ENCODE assay signal across 9 cellular contexts in genomic region chr1:12472798-12473551, GRCh38.
A peak's percentile ranks its signal among the peaks of the same experiment; 100 is the strongest.
DNase-seq lines count a peak whose midpoint lies in the region; ATAC-seq and TF ChIP-seq lines count a peak whose summit lies in the region.
"Had no signal": no experiment of that assay in that cellular context is flagged by ENCODE, and none has a peak within 500 bp of the region (broad histone marks: within the 10 kb centered on the region; RNA-seq: fewer than 3 reads in every experiment).

No MANE protein-coding gene starts in this region.

- H3K36me3 ChIP-seq in left ventricle myocardium inferior = no peaks in the 10 kb centered on the region
- H3K36me3 ChIP-seq: pancreas had no signal

- peak overlapping the region; percentile 89 for H3K27ac ChIP-seq in left ventricle myocardium inferior (replicated peaks)

- no peaks in the 10 kb centered on the region for H3K9me3 ChIP-seq in left ventricle myocardium inferior (replicated peaks)
- H3K9me3 ChIP-seq: pancreas had no signal

- intact Hi-C loops in left ventricle myocardium inferior (cut with micrococcal nuclease) = no loop called here

- no peaks in the 10 kb centered on the region for H3K27me3 ChIP-seq in left ventricle myocardium inferior (ENCODE audit: low read depth)
- H3K27me3 ChIP-seq: pancreas had no signal

- ATAC-seq in GM21619 (IDR thresholded peaks at IDR 0.05; ENCODE audit: unreplicated experiment) (peak; percentile 56), GM18861 (IDR thresholded peaks at IDR 0.05; ENCODE audit: unreplicated experiment) (no peak)
- ATAC-seq: pancreas had no signal

- TF ChIP-seq CTCF in left ventricle myocardium inferior (IDR thresholded peaks at IDR 0.05; ENCODE audit: borderline replicate concordance) = no peak

- DNase-seq in activated CD8-positive, alpha-beta memory T cell treated with anti-CD3 and anti-CD28 coated beads for 4 hours (ENCODE audit: low read depth in 2 of 2) = peak; percentile 50 to 77
- DNase-seq in left ventricle myocardium inferior (no peak), cerebellar cortex (ENCODE audit: low spot score) (no peak), occipital lobe (lab: John Stamatoyannopoulos, UW) (no peak), iPS-NIHi7 (ENCODE audit: extremely low spot score) (no peak)
- DNase-seq in stimulated activated CD8-positive, alpha-beta memory T cell treated with anti-CD3 and anti-CD28 coated beads, Interleukin-15, amount 100 ng/mL, for 4 hours (ENCODE audit: low read depth in 2 of 2) = peak; percentile 63 to 77
- DNase-seq: pancreas had no signal

- H3K4me3 ChIP-seq in left ventricle myocardium inferior = no peak overlapping the region
- H3K4me3 ChIP-seq: pancreas had no signal

- H3K4me1 ChIP-seq in left ventricle myocardium inferior = peaks cover 88% of the 10 kb centered on the region

Comparison
In these comparisons a context has a peak if more than half of its experiments do, and no peak if none do; other contexts are left out.
1. DNase-seq: peak in activated CD8-positive, alpha-beta memory T cell treated with anti-CD3 and anti-CD28 coated beads for 4 hours (2 of 2) and stimulated activated CD8-positive, alpha-beta memory T cell treated with anti-CD3 and anti-CD28 coated beads, Interleukin-15, amount 100 ng/mL, for 4 hours (2 of 2); none in left ventricle myocardium inferior (single experiment), cerebellar cortex (single experiment), occipital lobe (single experiment) and iPS-NIHi7 (single experiment).